Comparison of ENCODE assay signal across 14 cellular contexts in genomic region chr14:59240356-59240755, GRCh38. TPM values are rescaled to one million over a fixed set of nuclear protein-coding genes. Genes with fewer than 3 reads are reported as not detected.
A peak's percentile ranks its signal among the peaks of the same experiment; 100 is the strongest.
DNase-seq lines count a peak whose midpoint lies in the region; ATAC-seq, FAIRE-seq and TF ChIP-seq lines count a peak whose summit lies in the region.
"Had no signal": no experiment of that assay in that cellular context is flagged by ENCODE, and none has a peak within 500 bp of the region (broad histone marks: within the 10 kb centered on the region; RNA-seq: fewer than 3 reads in every experiment).

No MANE protein-coding gene starts in this region.

- peak; percentile 53 for FAIRE-seq in GM12892 (lab: Jason Lieb, UNC)
- FAIRE-seq: colon had no signal

- no peak for TF ChIP-seq POLR2A in GM12892 (IDR thresholded peaks at IDR 0.05; ENCODE audit: low read depth, low read length)

- ATAC-seq in GM19438 (IDR thresholded peaks at IDR 0.05; ENCODE audit: low read depth, unreplicated experiment) (peak; percentile 86), HG02798 (IDR thresholded peaks at IDR 0.05; ENCODE audit: poor library complexity, unreplicated experiment) (peak; percentile 80), HG03520 (IDR thresholded peaks at IDR 0.05; ENCODE audit: unreplicated experiment) (peak; percentile 92)
- ATAC-seq: activated CD4-positive, alpha-beta T cell treated with anti-CD3 and anti-CD28 coated beads for 36 hours had no signal

- DNase-seq in GM12892 (ENCODE audit: insufficient read length) (no peak), NCI-H2171 (lab: John Stamatoyannopoulos, UW) (no peak), NCI-H226 (no peak)
- no peak for DNase-seq in activated CD4-positive, alpha-beta T cell treated with anti-CD3 and anti-CD28 coated beads, Interleukin-2, amount 50 U/mL, for 4 hours
- no peak for DNase-seq in activated CD4-positive, CD25-positive, alpha-beta regulatory T cell (lab: John Stamatoyannopoulos, UW)
- DNase-seq: activated CD4-positive, alpha-beta T cell treated with anti-CD3 and anti-CD28 coated beads for 36 hours; activated naive CD4-positive, alpha-beta T cell treated with anti-CD3 and anti-CD28 coated beads, Interleukin-2, amount 10 ng/mL, durations not matched to agents 7 days and 5 days; GF-D8; islet precursor cell; NCI-H446 treated with DMSO at 0.1 percent for 48 hours had no signal

RNA-seq across cellular contexts. Expression of gene DAAM1, which starts 51.9 kb away (rescaled TPM):
- 9.7 TPM for polyA plus RNA-seq in GM12892 (2012; ENCODE audit: missing spikeins)
